8 cellular contexts compared by ENCODE assay signal in the genomic region with DNA sequence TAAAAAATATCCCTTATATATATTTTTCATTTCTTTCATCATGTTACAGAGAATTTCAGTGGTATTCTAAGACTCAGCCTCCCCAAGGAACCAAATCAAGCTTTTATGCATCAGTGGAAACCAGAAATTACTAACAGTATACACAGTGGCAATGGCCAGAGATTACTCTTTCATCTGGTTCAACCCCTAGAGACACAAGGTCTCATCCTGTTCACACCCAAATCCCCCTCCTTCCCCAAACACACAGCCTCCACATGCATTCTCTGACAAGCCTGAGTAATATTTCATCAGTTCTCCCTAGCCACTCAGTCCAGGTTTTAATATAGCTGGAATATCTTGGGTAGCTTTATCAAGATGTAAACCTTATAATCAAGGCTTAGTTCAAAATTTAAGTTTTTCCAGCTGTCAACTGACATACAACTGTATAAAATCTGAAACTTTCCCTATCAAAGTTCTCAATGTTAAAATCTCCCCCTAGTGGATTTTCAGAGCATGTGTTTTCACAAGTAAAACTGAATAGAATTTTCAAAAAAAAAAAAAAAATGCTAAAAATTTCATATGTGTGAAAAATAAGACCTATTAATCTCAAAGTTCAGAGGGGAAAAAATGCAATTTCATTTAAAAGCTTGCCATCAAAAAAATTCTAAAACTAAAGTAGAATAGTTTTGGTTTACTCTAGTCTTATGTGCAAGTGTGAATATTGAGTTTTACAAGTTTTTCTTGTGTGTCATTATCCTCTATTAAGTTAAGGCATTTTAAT. TPM values are rescaled to one million over a fixed set of nuclear protein-coding genes. Genes with fewer than 3 reads are reported as not detected.
DNase-seq lines count a peak whose midpoint lies in the region; ATAC-seq and TF ChIP-seq lines count a peak whose summit lies in the region.

No MANE protein-coding gene starts in this region.

- no peaks in the 10 kb centered on the region for H4K20me1 ChIP-seq in SU-DHL-6 (ENCODE audit: low read depth, low read length)

- no peaks in the 10 kb centered on the region for H3K9me2 ChIP-seq in SU-DHL-6 (replicated peaks; ENCODE audit: insufficient read depth, low read length)

- no peak for ATAC-seq in GM21619 (IDR thresholded peaks at IDR 0.05; ENCODE audit: unreplicated experiment)

- no peaks in the 10 kb centered on the region for H3K36me3 Mint-ChIP-seq in immature natural killer cell

- H3K4me3 ChIP-seq in right atrium auricular region (no peak overlapping the region), SU-DHL-6 (ENCODE audit: insufficient read depth, low read length, poor library complexity, severe bottlenecking) (no peak overlapping the region), uterus (no peak overlapping the region)

- no peak overlapping the region for H2AFZ ChIP-seq in SU-DHL-6 (ENCODE audit: low read depth, low read length, severe bottlenecking)

- no peaks in the 10 kb centered on the region for H3K9me3 ChIP-seq in right atrium auricular region
- H3K9me3 ChIP-seq in SU-DHL-6 (ENCODE audit: insufficient read depth, low read length), result no peaks in the 10 kb centered on the region
- H3K9me3 ChIP-seq in uterus, result no peaks in the 10 kb centered on the region

- no peak for TF ChIP-seq POLR2A in uterus (IDR thresholded peaks at IDR 0.05)

- H3K9ac ChIP-seq in SU-DHL-6 (ENCODE audit: low read length), result no peak overlapping the region

- H3K27me3 ChIP-seq in right atrium auricular region (no peaks in the 10 kb centered on the region), SU-DHL-6 (ENCODE audit: low read length) (no peaks in the 10 kb centered on the region), uterus (no peaks in the 10 kb centered on the region)

- DNase-seq in right atrium auricular region (ENCODE audit: low spot score) (no peak), cardiac septum (ENCODE audit: low spot score) (no peak), immature natural killer cell (peak; percentile 19 to 34 (median 24)), uterus (no peak), NCI-H524 (lab: John Stamatoyannopoulos, UW) (no peak), glomerular visceral epithelial cell (ENCODE audit: extremely low spot score) (no peak)

- no peaks in the 10 kb centered on the region for H3K79me2 ChIP-seq in SU-DHL-6 (ENCODE audit: insufficient read depth, low read length)

- peaks cover 0 to 2% (median 0%) of the 10 kb centered on the region in 3 donors for H3K27me3 Mint-ChIP-seq in immature natural killer cell (ENCODE audit: low read depth in 3 of 3)

- H3K4me2 ChIP-seq in SU-DHL-6 (ENCODE audit: low read depth, low read length, poor library complexity, severe bottlenecking), result no peak overlapping the region

- H3K27ac Mint-ChIP-seq in immature natural killer cell, result no peak overlapping the region

- intact Hi-C loops in cardiac septum (cut with DNase I), result no loop called here
- intact Hi-C loops in uterus (cut with DNase I; ENCODE audit: low total_unique reads), result no loop called here

- peak; percentile 38 to 68 for TF ChIP-seq CTCF in right atrium auricular region (IDR thresholded peaks at IDR 0.05)
- TF ChIP-seq CTCF in SU-DHL-6 (IDR thresholded peaks at IDR 0.05; ENCODE audit: insufficient read depth, low read length, poor library complexity, severe bottlenecking), result peak; percentile 54
- TF ChIP-seq CTCF in uterus (IDR thresholded peaks at IDR 0.05), result peak in 3 of 4 experiments; percentile 7 to 16 (median 15)

- H3K27ac ChIP-seq in right atrium auricular region, result no peak overlapping the region
- no peak overlapping the region for H3K27ac ChIP-seq in SU-DHL-6 (ENCODE audit: low read depth, low read length)
- H3K27ac ChIP-seq in uterus, result no peak overlapping the region

- no peaks in the 10 kb centered on the region for H3K4me1 ChIP-seq in right atrium auricular region
- no peaks in the 10 kb centered on the region for H3K4me1 ChIP-seq in uterus

- peaks cover 5% of the 10 kb centered on the region in 2 donors for H3K4me1 Mint-ChIP-seq in immature natural killer cell

- H3K9me3 Mint-ChIP-seq in immature natural killer cell, result no peaks in the 10 kb centered on the region

- H3K36me3 ChIP-seq in right atrium auricular region, result no peaks in the 10 kb centered on the region
- H3K36me3 ChIP-seq in SU-DHL-6 (ENCODE audit: low read length), result no peaks in the 10 kb centered on the region
- no peaks in the 10 kb centered on the region for H3K36me3 ChIP-seq in uterus

- H3K4me3 Mint-ChIP-seq in immature natural killer cell, result no peak overlapping the region

- H3F3A ChIP-seq in SU-DHL-6 (ENCODE audit: insufficient read depth), result no peaks in the 10 kb centered on the region

RNA-seq across cellular contexts. Expression of a gene that starts 10.5 kb away (rescaled TPM):
- total RNA-seq in right atrium auricular region (1 to 10 TPM in 1 of 2 donors, under 1 TPM in 1; 0.41 to 1.8 TPM), cardiac septum (0.59 TPM), uterus (1 to 10 TPM; 1.2 to 2.7 (median 1.7) TPM)
- not detected for polyA plus RNA-seq in immature natural killer cell

RNA-seq across cellular contexts. Expression of a gene that starts 58.7 kb away (rescaled TPM):
- total RNA-seq in right atrium auricular region (10 to 100 TPM; 44.6 to 63.0 TPM), cardiac septum (31.9 TPM), uterus (100 to 1,000 TPM in 1 of 4 donors, 10 to 100 TPM in 3; 39.7 to 161 (median 64.5) TPM)
- polyA plus RNA-seq in immature natural killer cell, result not detected

Comparison
In these comparisons a context has a peak if more than half of its experiments do, and no peak if none do; other contexts are left out.
1. DNase-seq: peak in immature natural killer cell (3 of 3); none in right atrium auricular region (single experiment), cardiac septum (single experiment), uterus (0 of 2), NCI-H524 (0 of 2) and glomerular visceral epithelial cell (single experiment).
2. Peak in every context shown above with its lines, with median percentiles within 50 percentile points of each other: CTCF ChIP-seq.